10 cellular contexts compared by ENCODE assay signal in genomic region chr19:35843676-35844481, GRCh38. TPM values are rescaled to one million over a fixed set of nuclear protein-coding genes. Genes with fewer than 3 reads are reported as not detected.
DNase-seq lines count a peak whose midpoint lies in the region; ATAC-seq and TF ChIP-seq lines count a peak whose summit lies in the region.
"Had no signal": no experiment of that assay in that cellular context is flagged by ENCODE, and none has a peak within 500 bp of the region (broad histone marks: within the 10 kb centered on the region; RNA-seq: fewer than 3 reads in every experiment).

No MANE protein-coding gene starts in this region.

- intact Hi-C loops in activated CD4-positive, alpha-beta T cell treated with anti-CD3 and anti-CD28 coated beads, Interleukin-2, amount 10 ng/mL, durations not matched to agents 24 days and 14 days (cut with micrococcal nuclease) = no loop called here

- no peaks in the 10 kb centered on the region for H3K36me3 Mint-ChIP-seq in activated CD4-positive, alpha-beta T cell treated with anti-CD3 and anti-CD28 coated beads, Interleukin-2, amount 10 ng/mL, durations not matched to agents 24 days and 14 days (ENCODE audit: low read depth)
- H3K36me3 Mint-ChIP-seq in activated CD4-positive, alpha-beta T cell treated with anti-CD3 and anti-CD28 coated beads, Interleukin-2, amount 10 ng/mL, durations not matched to agents 7 days and 5 days (ENCODE audit: low read depth) = no peaks in the 10 kb centered on the region
- H3K36me3 Mint-ChIP-seq in glutamatergic neuron (ENCODE audit: unreplicated experiment) = peaks cover 30% of the 10 kb centered on the region
- H3K36me3 Mint-ChIP-seq in T-helper 17 cell (ENCODE audit: low read depth) = peaks cover 10% of the 10 kb centered on the region

- DNase-seq in activated CD4-positive, alpha-beta T cell treated with anti-CD3 and anti-CD28 coated beads, Interleukin-2, amount 10 ng/mL, durations not matched to agents 24 days and 14 days = peak; percentile 65
- no peak for DNase-seq in activated CD4-positive, alpha-beta T cell treated with anti-CD3 and anti-CD28 coated beads, Interleukin-2, amount 10 ng/mL, durations not matched to agents 7 days and 5 days
- peak; percentile 93 for DNase-seq in NCI-H2227 (lab: John Stamatoyannopoulos, UW; ENCODE audit: unreplicated experiment)
- DNase-seq in glutamatergic neuron = peak; percentile 43
- DNase-seq in stimulated activated CD8-positive, alpha-beta memory T cell treated with anti-CD3 and anti-CD28 coated beads, Interleukin-4, amount 100 ng/mL, for 48 hours = peak; percentile 52
- no peak for DNase-seq in T-helper 17 cell
- DNase-seq: SHP77 treated with DMSO at 0.1 percent for 48 hours; stimulated activated naive CD8-positive, alpha-beta T cell treated with anti-CD3 and anti-CD28 coated beads, Interleukin-15, Interleukin-2, amounts not matched to agents 100 U/mL and 50 U/mL, for 24 hours had no signal

- TF ChIP-seq CTCF in glutamatergic neuron (IDR thresholded peaks at IDR 0.05; ENCODE audit: partially characterized antibody, unreplicated experiment) = no peak

- peaks cover 48% of the 10 kb centered on the region for H3K27me3 Mint-ChIP-seq in activated CD4-positive, alpha-beta T cell treated with anti-CD3 and anti-CD28 coated beads, Interleukin-2, amount 10 ng/mL, durations not matched to agents 24 days and 14 days
- peaks cover 43% of the 10 kb centered on the region for H3K27me3 Mint-ChIP-seq in activated CD4-positive, alpha-beta T cell treated with anti-CD3 and anti-CD28 coated beads, Interleukin-2, amount 10 ng/mL, durations not matched to agents 7 days and 5 days
- H3K27me3 Mint-ChIP-seq in glutamatergic neuron (ENCODE audit: unreplicated experiment) = peaks cover 30% of the 10 kb centered on the region
- H3K27me3 Mint-ChIP-seq in T-helper 17 cell = peaks cover 38% of the 10 kb centered on the region

- CTCF ChIA-PET in activated CD4-positive, alpha-beta T cell treated with anti-CD3 and anti-CD28 coated beads, Interleukin-2, amount 10 ng/mL, durations not matched to agents 7 days and 5 days (lab: Charles Lee) = interaction anchor here (0.6 to 1.1 kb wide), 2 partner anchors 70 to 88 kb away, joined by 3 to 4 read pairs; no protein-coding TSS in a partner anchor

- no peaks in the 10 kb centered on the region for H3K9me3 Mint-ChIP-seq in activated CD4-positive, alpha-beta T cell treated with anti-CD3 and anti-CD28 coated beads, Interleukin-2, amount 10 ng/mL, durations not matched to agents 24 days and 14 days
- peaks cover 6% of the 10 kb centered on the region for H3K9me3 Mint-ChIP-seq in activated CD4-positive, alpha-beta T cell treated with anti-CD3 and anti-CD28 coated beads, Interleukin-2, amount 10 ng/mL, durations not matched to agents 7 days and 5 days
- H3K9me3 Mint-ChIP-seq in glutamatergic neuron (ENCODE audit: unreplicated experiment) = peaks cover 20% of the 10 kb centered on the region

- no peak overlapping the region for H3K4me3 Mint-ChIP-seq in activated CD4-positive, alpha-beta T cell treated with anti-CD3 and anti-CD28 coated beads, Interleukin-2, amount 10 ng/mL, durations not matched to agents 24 days and 14 days
- H3K4me3 Mint-ChIP-seq in activated CD4-positive, alpha-beta T cell treated with anti-CD3 and anti-CD28 coated beads, Interleukin-2, amount 10 ng/mL, durations not matched to agents 7 days and 5 days = no peak overlapping the region
- peak overlapping the region; percentile 90 for H3K4me3 Mint-ChIP-seq in glutamatergic neuron (ENCODE audit: unreplicated experiment)
- H3K4me3 Mint-ChIP-seq in T-helper 17 cell = no peak overlapping the region

- H3K27ac Mint-ChIP-seq in activated CD4-positive, alpha-beta T cell treated with anti-CD3 and anti-CD28 coated beads, Interleukin-2, amount 10 ng/mL, durations not matched to agents 24 days and 14 days = no peak overlapping the region
- no peak overlapping the region for H3K27ac Mint-ChIP-seq in activated CD4-positive, alpha-beta T cell treated with anti-CD3 and anti-CD28 coated beads, Interleukin-2, amount 10 ng/mL, durations not matched to agents 7 days and 5 days
- no peak overlapping the region for H3K27ac Mint-ChIP-seq in glutamatergic neuron (ENCODE audit: unreplicated experiment)
- H3K27ac Mint-ChIP-seq in T-helper 17 cell = no peak overlapping the region

- no peaks in the 10 kb centered on the region for H3K9me3 ChIP-seq in T-helper 17 cell (ENCODE audit: control insufficient read depth, low read length, poor library complexity, severe bottlenecking)

- H3K4me1 Mint-ChIP-seq in activated CD4-positive, alpha-beta T cell treated with anti-CD3 and anti-CD28 coated beads, Interleukin-2, amount 10 ng/mL, durations not matched to agents 24 days and 14 days = peaks cover 12% of the 10 kb centered on the region
- H3K4me1 Mint-ChIP-seq in activated CD4-positive, alpha-beta T cell treated with anti-CD3 and anti-CD28 coated beads, Interleukin-2, amount 10 ng/mL, durations not matched to agents 7 days and 5 days = peaks cover 17% of the 10 kb centered on the region
- H3K4me1 Mint-ChIP-seq in glutamatergic neuron (ENCODE audit: low read depth, unreplicated experiment) = peaks cover 15% of the 10 kb centered on the region
- H3K4me1 Mint-ChIP-seq in T-helper 17 cell = peaks cover 13% of the 10 kb centered on the region

- ATAC-seq in GM21447 (IDR thresholded peaks at IDR 0.05; ENCODE audit: unreplicated experiment) (no peak), T-helper 17 cell (no peak), GM19328 (IDR thresholded peaks at IDR 0.05; ENCODE audit: unreplicated experiment) (no peak)
- ATAC-seq: stimulated activated naive CD8-positive, alpha-beta T cell treated with anti-CD3 and anti-CD28 coated beads, Interleukin-15, Interleukin-2, amounts not matched to agents 100 U/mL and 50 U/mL, for 24 hours had no signal

- POLR2A ChIA-PET in activated CD4-positive, alpha-beta T cell treated with anti-CD3 and anti-CD28 coated beads, Interleukin-2, amount 10 ng/mL, durations not matched to agents 7 days and 5 days (lab: Charles Lee) = no interaction called here

RNA-seq across cellular contexts. Expression of gene NPHS1, which starts 8.4 kb away (rescaled TPM):
- 0.28 TPM in 1 of 2 replicates, not detected in the other for total RNA-seq in activated CD4-positive, alpha-beta T cell treated with anti-CD3 and anti-CD28 coated beads, Interleukin-2, amount 10 ng/mL, durations not matched to agents 24 days and 14 days
- total RNA-seq in activated CD4-positive, alpha-beta T cell treated with anti-CD3 and anti-CD28 coated beads, Interleukin-2, amount 10 ng/mL, durations not matched to agents 7 days and 5 days = not detected
- total RNA-seq in glutamatergic neuron (ENCODE audit: unreplicated experiment) (4.7 TPM), T-helper 17 cell (not detected)

RNA-seq across cellular contexts. Expression of gene KIRREL2, which starts 12.8 kb away (rescaled TPM):
- 1.8 and 2.1 TPM in 2 replicates for total RNA-seq in activated CD4-positive, alpha-beta T cell treated with anti-CD3 and anti-CD28 coated beads, Interleukin-2, amount 10 ng/mL, durations not matched to agents 24 days and 14 days
- total RNA-seq in activated CD4-positive, alpha-beta T cell treated with anti-CD3 and anti-CD28 coated beads, Interleukin-2, amount 10 ng/mL, durations not matched to agents 7 days and 5 days = under 1 TPM; 0.19 to 0.25 TPM
- total RNA-seq in glutamatergic neuron (ENCODE audit: unreplicated experiment) = 47.1 TPM
- not detected for total RNA-seq in T-helper 17 cell

RNA-seq across cellular contexts. Expression of gene APLP1, which starts 24.5 kb away (rescaled TPM):
- total RNA-seq in activated CD4-positive, alpha-beta T cell treated with anti-CD3 and anti-CD28 coated beads, Interleukin-2, amount 10 ng/mL, durations not matched to agents 24 days and 14 days = 2.0 and 2.4 TPM in 2 replicates
- under 1 TPM; 0.42 to 0.79 TPM for total RNA-seq in activated CD4-positive, alpha-beta T cell treated with anti-CD3 and anti-CD28 coated beads, Interleukin-2, amount 10 ng/mL, durations not matched to agents 7 days and 5 days
- total RNA-seq in glutamatergic neuron (ENCODE audit: unreplicated experiment) (618 TPM), T-helper 17 cell (not detected)

RNA-seq across cellular contexts. Expression of gene PRODH2, which starts 31.2 kb away (rescaled TPM):
- not detected in 2 replicates for total RNA-seq in activated CD4-positive, alpha-beta T cell treated with anti-CD3 and anti-CD28 coated beads, Interleukin-2, amount 10 ng/mL, durations not matched to agents 24 days and 14 days
- not detected for total RNA-seq in activated CD4-positive, alpha-beta T cell treated with anti-CD3 and anti-CD28 coated beads, Interleukin-2, amount 10 ng/mL, durations not matched to agents 7 days and 5 days
- total RNA-seq in glutamatergic neuron (ENCODE audit: unreplicated experiment) = 0.64 TPM
- total RNA-seq in T-helper 17 cell = not detected

RNA-seq across cellular contexts. Expression of gene NFKBID, which starts 56.5 kb away (rescaled TPM):
- total RNA-seq in activated CD4-positive, alpha-beta T cell treated with anti-CD3 and anti-CD28 coated beads, Interleukin-2, amount 10 ng/mL, durations not matched to agents 24 days and 14 days = 146 and 150 TPM in 2 replicates
- 10 to 100 TPM; 36.9 to 47.5 TPM for total RNA-seq in activated CD4-positive, alpha-beta T cell treated with anti-CD3 and anti-CD28 coated beads, Interleukin-2, amount 10 ng/mL, durations not matched to agents 7 days and 5 days
- total RNA-seq in glutamatergic neuron (ENCODE audit: unreplicated experiment) (7.6 TPM), T-helper 17 cell (100 to 1,000 TPM; 128 to 140 TPM)

Comparison
In these comparisons a context has a peak if more than half of its experiments do, and no peak if none do; other contexts are left out.
1. DNase-seq: peak in activated CD4-positive, alpha-beta T cell treated with anti-CD3 and anti-CD28 coated beads, Interleukin-2, amount 10 ng/mL, durations not matched to agents 24 days and 14 days (single experiment), NCI-H2227 (single experiment), glutamatergic neuron (single experiment) and stimulated activated CD8-positive, alpha-beta memory T cell treated with anti-CD3 and anti-CD28 coated beads, Interleukin-4, amount 100 ng/mL, for 48 hours (single experiment); none in activated CD4-positive, alpha-beta T cell treated with anti-CD3 and anti-CD28 coated beads, Interleukin-2, amount 10 ng/mL, durations not matched to agents 7 days and 5 days (single experiment) and T-helper 17 cell (0 of 3).
2. RNA of gene KIRREL2, which starts 12.8 kb away (total RNA-seq): 47.1 TPM in glutamatergic neuron (single experiment); 1.8 to 2.1 TPM in activated CD4-positive, alpha-beta T cell treated with anti-CD3 and anti-CD28 coated beads, Interleukin-2, amount 10 ng/mL, durations not matched to agents 24 days and 14 days, 0.19 to 0.25 TPM in activated CD4-positive, alpha-beta T cell treated with anti-CD3 and anti-CD28 coated beads, Interleukin-2, amount 10 ng/mL, durations not matched to agents 7 days and 5 days and not detected in T-helper 17 cell; every median in the first group is over 10 times any median in the second.
3. RNA of gene APLP1, which starts 24.5 kb away (total RNA-seq): 618 TPM in glutamatergic neuron (single experiment); 2.0 to 2.4 TPM in activated CD4-positive, alpha-beta T cell treated with anti-CD3 and anti-CD28 coated beads, Interleukin-2, amount 10 ng/mL, durations not matched to agents 24 days and 14 days, 0.42 to 0.79 TPM in activated CD4-positive, alpha-beta T cell treated with anti-CD3 and anti-CD28 coated beads, Interleukin-2, amount 10 ng/mL, durations not matched to agents 7 days and 5 days and not detected in T-helper 17 cell; every median in the first group is over 100 times any median in the second.